11 cellular contexts compared by ENCODE assay signal in genomic region chr2:222960126-222960525, GRCh38.
DNase-seq lines count a peak whose midpoint lies in the region; ATAC-seq and TF ChIP-seq lines count a peak whose summit lies in the region.
"Had no signal": no experiment of that assay in that cellular context is flagged by ENCODE, and none has a peak within 500 bp of the region (broad histone marks: within the 10 kb centered on the region; RNA-seq: fewer than 3 reads in every experiment).

No MANE protein-coding gene starts in this region.

- H3K4me3 Mint-ChIP-seq in HFFc6, result peak overlapping the region; percentile 8
- H3K4me3 Mint-ChIP-seq in memory B cell, result no peak overlapping the region
- H3K4me3 Mint-ChIP-seq: nephron progenitor cell had no signal

- no peaks in the 10 kb centered on the region for H3K9me3 Mint-ChIP-seq in HFFc6
- no peaks in the 10 kb centered on the region for H3K9me3 Mint-ChIP-seq in memory B cell

- intact Hi-C loops in cardiac septum (cut with DNase I), result no loop called here

- H3K27me3 Mint-ChIP-seq in HFFc6 (ENCODE audit: insufficient read depth), result no peaks in the 10 kb centered on the region; the same call in 1 of the 2 replicates
- peaks cover 13% of the 10 kb centered on the region for H3K27me3 Mint-ChIP-seq in memory B cell

- H3K27ac Mint-ChIP-seq in HFFc6 (peak overlapping the region; percentile 84), memory B cell (no peak overlapping the region)
- H3K27ac Mint-ChIP-seq: nephron progenitor cell had no signal

- H3K36me3 Mint-ChIP-seq in HFFc6 (ENCODE audit: low read depth) (no peaks in the 10 kb centered on the region), memory B cell (no peaks in the 10 kb centered on the region)

- TF ChIP-seq POLR2A in NB4 (IDR thresholded peaks at IDR 0.05; ENCODE audit: extremely low read depth, insufficient read length), result no peak

- ATAC-seq in GM18861 (IDR thresholded peaks at IDR 0.05; ENCODE audit: unreplicated experiment), result peak; percentile 78
- ATAC-seq in memory B cell (ENCODE audit: low read depth), result peak; percentile 31

- DNase-seq in HFFc6 (peak; percentile 72), NB4 (ENCODE audit: low read depth) (peak; percentile 24), memory B cell (ENCODE audit: low spot score in 2 of 2) (no peak), cardiac septum (ENCODE audit: low spot score) (no peak), NCI-H748 treated with DMSO at 0.1 percent for 48 hours (lab: John Stamatoyannopoulos, UW) (no peak), nucleus accumbens (lab: John Stamatoyannopoulos, UW) (no peak)
- no peak for DNase-seq in activated CD4-positive, CD25-positive, alpha-beta regulatory T cell treated with anti-CD3 and anti-CD28 coated beads, Interleukin-2, amount 50 U/mL, for 72 hours
- DNase-seq: glutamatergic neuron, NCI-H345, nephron progenitor cell had no signal

- H3K4me3 ChIP-seq in NB4 (ENCODE audit: low read depth, low read length), result no peak overlapping the region

- TF ChIP-seq CTCF in HFFc6 (IDR thresholded peaks at IDR 0.05) (no peak), NB4 (IDR thresholded peaks at IDR 0.05; ENCODE audit: low read depth, low read length) (no peak)

- peaks cover 31% of the 10 kb centered on the region for H3K4me1 Mint-ChIP-seq in HFFc6 (ENCODE audit: low read depth)
- H3K4me1 Mint-ChIP-seq in memory B cell, result no peaks in the 10 kb centered on the region
- H3K4me1 Mint-ChIP-seq: nephron progenitor cell had no signal

Comparison
In these comparisons a context has a peak if more than half of its experiments do, and no peak if none do; other contexts are left out.
1. DNase-seq: peak in HFFc6 (single experiment) and NB4 (single experiment); none in memory B cell (0 of 2), activated CD4-positive, CD25-positive, alpha-beta regulatory T cell treated with anti-CD3 and anti-CD28 coated beads, Interleukin-2, amount 50 U/mL, for 72 hours (single experiment), cardiac septum (single experiment), NCI-H748 treated with DMSO at 0.1 percent for 48 hours (single experiment) and nucleus accumbens (0 of 56).